ENCODE assay signal across 21 cellular contexts in genomic region chr7:140292438-140292837, GRCh38.
DNase-seq lines count a peak whose midpoint lies in the region; ATAC-seq, FAIRE-seq and TF ChIP-seq lines count a peak whose summit lies in the region.
"Had no signal": no experiment of that assay in that cellular context is flagged by ENCODE, and none has a peak within 500 bp of the region (broad histone marks: within the 10 kb centered on the region; RNA-seq: fewer than 3 reads in every experiment).

No MANE protein-coding gene starts in this region.

- no peak for TF ChIP-seq EP300 in K562 (IDR thresholded peaks at IDR 0.05; ENCODE audit: low read length)

- POLR2A ChIA-PET in K562 (lab: Yijun Ruan, JAX), result interaction anchor here (0.7 to 2.0 kb wide), 4 partner anchors 11 to 331 kb away, joined by 3 to 6 read pairs (median 4); no protein-coding TSS in a partner anchor

- TF ChIP-seq POLR2A in K562 (conservative IDR thresholded peaks at IDR 0.05), result no peak

- H3K27me3 ChIP-seq in K562 (ENCODE audit: control insufficient read depth in 2 of 2, insufficient read depth in 2 of 2, low read length in 2 of 2), result 0 out of 5 replicates have a peak, but pooled peaks cover 0 to 2% of the 10 kb centered on the region in 2 experiments
- no peaks in the 10 kb centered on the region for H3K27me3 ChIP-seq in upper lobe of right lung
- H3K27me3 ChIP-seq: BLaER1 treated with 17β-estradiol and CSF1 and Interleukin-3, amounts not matched to agents 10 nM and 100 nM had no signal

- peaks cover 0 to 7% of the 10 kb centered on the region in 2 experiments; a peak in 1 of 5 replicates for H3K4me1 ChIP-seq in K562 (replicated peaks in 1 of 2; ENCODE audit: control insufficient read depth in 2 of 2, insufficient read depth in 2 of 2, low read length in 2 of 2)
- H3K4me1 ChIP-seq in upper lobe of right lung, result no peaks in the 10 kb centered on the region
- H3K4me1 ChIP-seq: A549, Caco-2 had no signal

- no peak for FAIRE-seq in K562 (lab: Jason Lieb, UNC)
- FAIRE-seq: A549, D721Med, G401.6, GM12891, GM19239 had no signal

- H3K79me2 ChIP-seq in K562 (ENCODE audit: control insufficient read depth, insufficient read depth, low read length), result no peaks in the 10 kb centered on the region

- no TSS peak for BruUV-seq in K562 (replicated peaks; lab: Mats Ljungman, UMichigan)

- H3K9me1 ChIP-seq in K562 (ENCODE audit: control insufficient read depth, insufficient read depth, low read length), result no peaks in the 10 kb centered on the region

- H3K9me3 ChIP-seq in K562 (replicated peaks; ENCODE audit: control insufficient read depth, insufficient read depth, low read depth, low read length) (no peaks in the 10 kb centered on the region), upper lobe of right lung (no peaks in the 10 kb centered on the region)
- H3K9me3 ChIP-seq: A549; BLaER1 treated with 17β-estradiol and CSF1 and Interleukin-3, amounts not matched to agents 10 nM and 100 nM; Caco-2 had no signal

- 80% methylated on average over 31 of the region's 31 CpGs for WGBS in K562 (ENCODE audit: insufficient coverage, low coverage, missing lambda C conversion rate)

- H2AFZ ChIP-seq in K562 (ENCODE audit: low read depth, low read length), result 0 out of 2 replicates have a peak overlapping the region, but pooled peaks have one; percentile 27

- H3K27ac ChIP-seq in K562 (ENCODE audit: extremely low read depth, low read depth, low read length), result no peak overlapping the region
- no peak overlapping the region for H3K27ac ChIP-seq in upper lobe of right lung
- H3K27ac ChIP-seq: 22Rv1; A549; BLaER1 treated with 17β-estradiol and CSF1 and Interleukin-3, amounts not matched to agents 10 nM and 100 nM; C4-2B had no signal

- no peak overlapping the region for H3K4me3 ChIP-seq in K562
- no peak overlapping the region for H3K4me3 ChIP-seq in upper lobe of right lung
- H3K4me3 ChIP-seq: A549; BLaER1 treated with 17β-estradiol and CSF1 and Interleukin-3, amounts not matched to agents 10 nM and 100 nM had no signal

- H4K20me1 ChIP-seq in K562 (replicated peaks; ENCODE audit: control insufficient read depth, insufficient read depth, low read length), result no peaks in the 10 kb centered on the region
- H4K20me1 ChIP-seq: BLaER1 treated with 17β-estradiol and CSF1 and Interleukin-3, amounts not matched to agents 10 nM and 100 nM had no signal

- peak; percentile 45 for DNase-seq in activated effector memory CD4-positive, alpha-beta T cell treated with anti-CD3 and anti-CD28 coated beads, Interleukin-2, amount 50 U/mL, for 16 hours
- DNase-seq in activated effector memory CD4-positive, alpha-beta T cell treated with Interleukin-2 at 50 U/mL for 16 hours, result no peak
- DNase-seq in K562 (ENCODE audit: extremely low read depth in 1 of 4, low spot score in 3 of 4), result no peak
- DNase-seq in upper lobe of right lung, result peak; percentile 49
- DNase-seq in LoVo (ENCODE audit: low spot score), result no peak
- no peak for DNase-seq in NCI-H69 (lab: John Stamatoyannopoulos, UW)
- DNase-seq: AML-193; Caco-2; Calu3; CD4-positive, alpha-beta T cell; CD8-positive, alpha-beta T cell; DMS79 treated with DMSO at 0.1 percent for 48 hours; GF-D8 had no signal

- TF ChIP-seq CTCF in K562 (IDR thresholded peaks at IDR 0.05 in 2 of 3, conservative IDR thresholded peaks at IDR 0.05 in 1 of 3; ENCODE audit: insufficient read depth in 2 of 3, low read depth in 1 of 3, low read length in 3 of 3) (no peak), upper lobe of right lung (IDR thresholded peaks at IDR 0.05) (no peak)

- no peak overlapping the region for H3K4me2 ChIP-seq in K562 (ENCODE audit: insufficient read depth, low read length)
- H3K4me2 ChIP-seq: A549 had no signal

- H3K36me3 ChIP-seq in K562 (ENCODE audit: control insufficient read depth, insufficient read depth, low read length) (no peaks in the 10 kb centered on the region), upper lobe of right lung (no peaks in the 10 kb centered on the region)
- H3K36me3 ChIP-seq: BLaER1 treated with 17β-estradiol and CSF1 and Interleukin-3, amounts not matched to agents 10 nM and 100 nM had no signal

- ATAC-seq in K562, result no peak
- no peak for ATAC-seq in upper lobe of right lung
- ATAC-seq: A549; CD8-positive, alpha-beta T cell had no signal

- CTCF ChIA-PET in K562 (lab: Yijun Ruan, JAX; ENCODE audit: low intra/inter-chr PET ratio), result no interaction called here

- intact Hi-C loops in K562 (cut with micrococcal nuclease) (no loop called here), upper lobe of right lung (cut with DNase I) (no loop called here)

- in situ Hi-C loops in K562 (cut with MboI), result no loop called here

- no peak for TF ChIP-seq RAD21 in K562 (CRISPR knock-in tag; conservative IDR thresholded peaks at IDR 0.05 in 1 of 2, IDR thresholded peaks at IDR 0.05 in 1 of 2)

- H3K9ac ChIP-seq in K562 (ENCODE audit: insufficient read depth in 1 of 2, low read depth in 2 of 2, low read length in 2 of 2), result no peak overlapping the region
- H3K9ac ChIP-seq: BLaER1 treated with 17β-estradiol and CSF1 and Interleukin-3, amounts not matched to agents 10 nM and 100 nM had no signal

TF ChIP-seq in K562, 482 proteins besides CTCF, POLR2A, EP300 and RAD21:
- TF ChIP-seq, protein P1, sequence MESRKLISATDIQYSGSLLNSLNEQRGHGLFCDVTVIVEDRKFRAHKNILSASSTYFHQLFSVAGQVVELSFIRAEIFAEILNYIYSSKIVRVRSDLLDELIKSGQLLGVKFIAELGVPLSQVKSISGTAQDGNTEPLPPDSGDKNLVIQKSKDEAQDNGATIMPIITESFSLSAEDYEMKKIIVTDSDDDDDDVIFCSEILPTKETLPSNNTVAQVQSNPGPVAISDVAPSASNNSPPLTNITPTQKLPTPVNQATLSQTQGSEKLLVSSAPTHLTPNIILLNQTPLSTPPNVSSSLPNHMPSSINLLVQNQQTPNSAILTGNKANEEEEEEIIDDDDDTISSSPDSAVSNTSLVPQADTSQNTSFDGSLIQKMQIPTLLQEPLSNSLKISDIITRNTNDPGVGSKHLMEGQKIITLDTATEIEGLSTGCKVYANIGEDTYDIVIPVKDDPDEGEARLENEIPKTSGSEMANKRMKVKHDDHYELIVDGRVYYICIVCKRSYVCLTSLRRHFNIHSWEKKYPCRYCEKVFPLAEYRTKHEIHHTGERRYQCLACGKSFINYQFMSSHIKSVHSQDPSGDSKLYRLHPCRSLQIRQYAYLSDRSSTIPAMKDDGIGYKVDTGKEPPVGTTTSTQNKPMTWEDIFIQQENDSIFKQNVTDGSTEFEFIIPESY (CRISPR knock-in tag; IDR thresholded peaks at IDR 0.05), result peak; percentile 84
- no peak for TF ChIP-seq JUND (IDR thresholded peaks at IDR 0.05; ENCODE audit: borderline replicate concordance, low read depth, low read length)
- TF ChIP-seq JUND (tag; IDR thresholded peaks at IDR 0.05; ENCODE audit: borderline replicate concordance, low read depth, low read length), result no peak

Comparison
In these comparisons a context has a peak if more than half of its experiments do, and no peak if none do; other contexts are left out.
1. DNase-seq: peak in activated effector memory CD4-positive, alpha-beta T cell treated with anti-CD3 and anti-CD28 coated beads, Interleukin-2, amount 50 U/mL, for 16 hours (single experiment) and upper lobe of right lung (single experiment); none in activated effector memory CD4-positive, alpha-beta T cell treated with Interleukin-2 at 50 U/mL for 16 hours (single experiment), K562 (0 of 4), LoVo (single experiment) and NCI-H69 (single experiment).